Comparison of ENCODE assay signal across 1 cellular context in the genomic region with DNA sequence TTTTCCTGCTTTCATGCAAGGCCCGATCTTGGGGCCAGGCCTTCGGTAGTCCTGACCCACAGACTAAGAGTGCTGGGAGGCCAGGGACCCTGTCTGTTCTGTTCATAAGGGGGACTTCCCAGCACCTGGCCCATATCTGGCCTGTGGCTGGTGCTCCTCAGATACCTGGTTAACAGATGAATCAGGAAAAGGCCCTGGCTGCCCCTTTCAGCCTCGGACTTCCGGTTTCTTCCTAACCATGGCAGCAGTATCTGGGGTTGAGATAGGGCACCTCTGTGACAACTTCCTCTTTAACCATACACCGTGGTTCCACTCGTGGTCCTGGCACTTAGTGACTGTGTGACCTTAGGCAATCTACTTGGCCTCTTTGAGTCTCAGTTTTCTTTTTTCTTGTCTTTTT.
TF ChIP-seq lines count a peak whose summit lies in the region.

No MANE protein-coding gene starts in this region.

TF ChIP-seq in K562, 482 proteins besides CTCF, POLR2A, EP300 and RAD21 (continued from another document):
- TF ChIP-seq XRCC5 (IDR thresholded peaks at IDR 0.05; ENCODE audit: low read depth, low read length) (no peak), ZNF184 (CRISPR knock-in tag; IDR thresholded peaks at IDR 0.05) (no peak), ZNF324 (CRISPR knock-in tag; IDR thresholded peaks at IDR 0.05) (no peak)
- TF ChIP-seq, protein P1, sequence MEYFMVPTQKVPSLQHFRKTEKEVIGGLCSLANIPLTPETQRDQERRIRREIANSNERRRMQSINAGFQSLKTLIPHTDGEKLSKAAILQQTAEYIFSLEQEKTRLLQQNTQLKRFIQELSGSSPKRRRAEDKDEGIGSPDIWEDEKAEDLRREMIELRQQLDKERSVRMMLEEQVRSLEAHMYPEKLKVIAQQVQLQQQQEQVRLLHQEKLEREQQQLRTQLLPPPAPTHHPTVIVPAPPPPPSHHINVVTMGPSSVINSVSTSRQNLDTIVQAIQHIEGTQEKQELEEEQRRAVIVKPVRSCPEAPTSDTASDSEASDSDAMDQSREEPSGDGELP (CRISPR knock-in tag; IDR thresholded peaks at IDR 0.05; ENCODE audit: borderline replicate concordance): no peak
- TF ChIP-seq, protein P2, sequence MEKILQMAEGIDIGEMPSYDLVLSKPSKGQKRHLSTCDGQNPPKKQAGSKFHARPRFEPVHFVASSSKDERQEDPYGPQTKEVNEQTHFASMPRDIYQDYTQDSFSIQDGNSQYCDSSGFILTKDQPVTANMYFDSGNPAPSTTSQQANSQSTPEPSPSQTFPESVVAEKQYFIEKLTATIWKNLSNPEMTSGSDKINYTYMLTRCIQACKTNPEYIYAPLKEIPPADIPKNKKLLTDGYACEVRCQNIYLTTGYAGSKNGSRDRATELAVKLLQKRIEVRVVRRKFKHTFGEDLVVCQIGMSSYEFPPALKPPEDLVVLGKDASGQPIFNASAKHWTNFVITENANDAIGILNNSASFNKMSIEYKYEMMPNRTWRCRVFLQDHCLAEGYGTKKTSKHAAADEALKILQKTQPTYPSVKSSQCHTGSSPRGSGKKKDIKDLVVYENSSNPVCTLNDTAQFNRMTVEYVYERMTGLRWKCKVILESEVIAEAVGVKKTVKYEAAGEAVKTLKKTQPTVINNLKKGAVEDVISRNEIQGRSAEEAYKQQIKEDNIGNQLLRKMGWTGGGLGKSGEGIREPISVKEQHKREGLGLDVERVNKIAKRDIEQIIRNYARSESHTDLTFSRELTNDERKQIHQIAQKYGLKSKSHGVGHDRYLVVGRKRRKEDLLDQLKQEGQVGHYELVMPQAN (IDR thresholded peaks at IDR 0.05; ENCODE audit: borderline replicate concordance): no peak
